Comparison of ENCODE assay signal across 2 cellular contexts in the genomic region with DNA sequence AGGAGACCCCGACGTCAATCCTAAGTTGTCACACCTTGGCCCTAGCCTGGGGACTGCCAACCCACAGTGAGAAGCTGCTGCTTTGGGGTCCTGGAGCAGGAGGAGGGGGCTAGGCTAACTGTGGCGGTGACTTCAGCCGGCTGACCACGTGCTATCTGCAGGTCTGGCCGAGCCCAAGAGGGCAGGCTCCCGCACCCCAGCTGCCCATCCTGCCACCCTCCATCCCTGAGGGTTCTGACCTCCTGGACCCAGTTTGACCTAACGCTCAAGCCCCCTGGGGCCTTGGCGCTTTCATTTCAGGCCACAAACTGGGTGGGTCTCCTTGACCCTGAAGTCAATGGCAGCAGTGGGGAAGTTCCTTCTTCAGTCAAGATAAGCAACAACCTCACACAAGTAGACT.
TF ChIP-seq lines count a peak whose summit lies in the region.

No MANE protein-coding gene starts in this region.

TF ChIP-seq in HepG2, 621 proteins besides CTCF, POLR2A, EP300 and RAD21:
- TF ChIP-seq POLR2G (IDR thresholded peaks at IDR 0.05; ENCODE audit: low read depth, low read length) (0 out of 2 replicates have a peak, but pooled peaks have one; percentile 19), AGO2 (optimal IDR thresholded peaks at IDR 0.05; ENCODE audit: low read depth, low read length) (peak; percentile 40), FOXJ3 (CRISPR knock-in tag; IDR thresholded peaks at IDR 0.05; ENCODE audit: borderline replicate concordance) (no peak)

TF ChIP-seq in neural cell, 6 proteins besides CTCF, POLR2A, EP300 and RAD21:
- no peak for TF ChIP-seq SMC3 (conservative IDR thresholded peaks at IDR 0.05; ENCODE audit: poor library complexity)
- TF ChIP-seq EZH2 (IDR thresholded peaks at IDR 0.05; ENCODE audit: borderline replicate concordance, insufficient read depth, low read length, poor library complexity, severe bottlenecking), result no peak
- TF ChIP-seq, protein P1, sequence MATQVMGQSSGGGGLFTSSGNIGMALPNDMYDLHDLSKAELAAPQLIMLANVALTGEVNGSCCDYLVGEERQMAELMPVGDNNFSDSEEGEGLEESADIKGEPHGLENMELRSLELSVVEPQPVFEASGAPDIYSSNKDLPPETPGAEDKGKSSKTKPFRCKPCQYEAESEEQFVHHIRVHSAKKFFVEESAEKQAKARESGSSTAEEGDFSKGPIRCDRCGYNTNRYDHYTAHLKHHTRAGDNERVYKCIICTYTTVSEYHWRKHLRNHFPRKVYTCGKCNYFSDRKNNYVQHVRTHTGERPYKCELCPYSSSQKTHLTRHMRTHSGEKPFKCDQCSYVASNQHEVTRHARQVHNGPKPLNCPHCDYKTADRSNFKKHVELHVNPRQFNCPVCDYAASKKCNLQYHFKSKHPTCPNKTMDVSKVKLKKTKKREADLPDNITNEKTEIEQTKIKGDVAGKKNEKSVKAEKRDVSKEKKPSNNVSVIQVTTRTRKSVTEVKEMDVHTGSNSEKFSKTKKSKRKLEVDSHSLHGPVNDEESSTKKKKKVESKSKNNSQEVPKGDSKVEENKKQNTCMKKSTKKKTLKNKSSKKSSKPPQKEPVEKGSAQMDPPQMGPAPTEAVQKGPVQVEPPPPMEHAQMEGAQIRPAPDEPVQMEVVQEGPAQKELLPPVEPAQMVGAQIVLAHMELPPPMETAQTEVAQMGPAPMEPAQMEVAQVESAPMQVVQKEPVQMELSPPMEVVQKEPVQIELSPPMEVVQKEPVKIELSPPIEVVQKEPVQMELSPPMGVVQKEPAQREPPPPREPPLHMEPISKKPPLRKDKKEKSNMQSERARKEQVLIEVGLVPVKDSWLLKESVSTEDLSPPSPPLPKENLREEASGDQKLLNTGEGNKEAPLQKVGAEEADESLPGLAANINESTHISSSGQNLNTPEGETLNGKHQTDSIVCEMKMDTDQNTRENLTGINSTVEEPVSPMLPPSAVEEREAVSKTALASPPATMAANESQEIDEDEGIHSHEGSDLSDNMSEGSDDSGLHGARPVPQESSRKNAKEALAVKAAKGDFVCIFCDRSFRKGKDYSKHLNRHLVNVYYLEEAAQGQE (IDR thresholded peaks at IDR 0.05; ENCODE audit: borderline replicate concordance), result no peak
- no peak for TF ChIP-seq MXI1 (conservative IDR thresholded peaks at IDR 0.05; ENCODE audit: poor library complexity, severe bottlenecking)
- no peak for TF ChIP-seq TAF1 (IDR thresholded peaks at IDR 0.05; ENCODE audit: low read depth)
- TF ChIP-seq POLR2AphosphoS5 (IDR thresholded peaks at IDR 0.05), result no peak
